In the genomic region with DNA sequence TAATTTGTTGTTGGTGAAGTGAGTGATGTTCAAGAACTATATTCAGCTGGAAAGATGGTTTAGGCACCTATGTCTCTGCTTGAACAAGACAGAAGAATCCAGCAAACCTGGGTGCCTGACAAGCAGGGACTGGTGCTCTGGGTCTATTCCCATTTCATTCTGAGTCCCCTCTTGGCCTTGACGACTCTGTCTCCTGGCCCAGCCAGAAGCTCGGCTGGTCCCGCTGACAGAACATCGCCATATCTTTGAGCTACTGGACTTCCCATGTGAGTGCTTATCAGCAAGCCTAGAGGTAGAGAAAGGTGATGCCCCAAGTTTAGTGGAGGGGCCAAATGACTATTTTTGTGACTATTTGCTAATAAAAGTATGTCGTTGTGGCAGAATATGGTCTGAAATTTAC, we compare ENCODE assay signal across 22 cellular contexts. TPM values are rescaled to one million over a fixed set of nuclear protein-coding genes. Genes with fewer than 3 reads are reported as not detected.
"Had no signal": no experiment of that assay in that cellular context is flagged by ENCODE, and none has a peak within 500 bp of the region (broad histone marks: within the 10 kb centered on the region; RNA-seq: fewer than 3 reads in every experiment).

No MANE protein-coding gene starts in this region.

- FAIRE-seq: endometrium, pancreas had no signal

- ATAC-seq: gastrocnemius medialis; left cardiac atrium; natural killer cell; pancreas; right lobe of liver; stimulated activated effector memory CD8-positive, alpha-beta T cell treated with anti-CD3 and anti-CD28 coated beads, Interleukin-12 subunit alpha, Interleukin-12 subunit beta, amount 100 ng/mL, for 72 hours had no signal

- H3K4me3 Mint-ChIP-seq: central memory CD8-positive, alpha-beta T cell; dendritic cell treated with granulocyte-macrophage colony-stimulating factor and Interleukin-4, amounts not matched to agents 40 ng/mL and 50 ng/mL, for 4 days; natural killer cell; stimulated activated effector memory CD8-positive, alpha-beta T cell treated with anti-CD3 and anti-CD28 coated beads, Interleukin-12 subunit alpha, Interleukin-12 subunit beta, amount 100 ng/mL, for 72 hours had no signal

- H3K27ac ChIP-seq: colonic mucosa, gastrocnemius medialis, left ventricle myocardium inferior, pancreas, right lobe of liver, stomach, thyroid gland had no signal

- H3K36me3 Mint-ChIP-seq: natural killer cell; stimulated activated effector memory CD8-positive, alpha-beta T cell treated with anti-CD3 and anti-CD28 coated beads, Interleukin-12 subunit alpha, Interleukin-12 subunit beta, amount 100 ng/mL, for 72 hours had no signal

- H3K27ac Mint-ChIP-seq: dendritic cell treated with granulocyte-macrophage colony-stimulating factor and Interleukin-4, amounts not matched to agents 40 ng/mL and 50 ng/mL, for 4 days; natural killer cell; progenitor cell of endocrine pancreas; stimulated activated effector memory CD8-positive, alpha-beta T cell treated with anti-CD3 and anti-CD28 coated beads, Interleukin-12 subunit alpha, Interleukin-12 subunit beta, amount 100 ng/mL, for 72 hours had no signal

- H3K4me1 Mint-ChIP-seq: central memory CD8-positive, alpha-beta T cell; natural killer cell; stimulated activated effector memory CD8-positive, alpha-beta T cell treated with anti-CD3 and anti-CD28 coated beads, Interleukin-12 subunit alpha, Interleukin-12 subunit beta, amount 100 ng/mL, for 72 hours had no signal

- H3K27me3 Mint-ChIP-seq: progenitor cell of endocrine pancreas had no signal

- DNase-seq: colonic mucosa; effector CD8-positive, alpha-beta T cell; foreskin fibroblast; gastrocnemius medialis; left cardiac atrium; left ventricle myocardium inferior; natural killer cell; occipital lobe; pancreas; right lobe of liver; stimulated activated CD4-positive, alpha-beta T cell treated with anti-CD3 and anti-CD28 coated beads, Interleukin-2, amount 100 ng/mL, for 24 hours; stimulated activated CD4-positive, alpha-beta T cell treated with anti-CD3 and anti-CD28 coated beads, Interleukin-4, amount 100 ng/mL, for 24 hours; stimulated activated naive CD4-positive, alpha-beta T cell treated with Interleukin-2 at 50 U/mL for 16 hours; stomach; thyroid gland; trophoblast cell had no signal

- H3K9me3 Mint-ChIP-seq: central memory CD8-positive, alpha-beta T cell; dendritic cell treated with granulocyte-macrophage colony-stimulating factor and Interleukin-4, amounts not matched to agents 40 ng/mL and 50 ng/mL, for 4 days; natural killer cell; stimulated activated effector memory CD8-positive, alpha-beta T cell treated with anti-CD3 and anti-CD28 coated beads, Interleukin-12 subunit alpha, Interleukin-12 subunit beta, amount 100 ng/mL, for 72 hours had no signal

RNA-seq across cellular contexts. Expression of a gene that starts 48.2 kb away (rescaled TPM):
- total RNA-seq: mononuclear cell had no signal
